ENCODE assay signal across 16 cellular contexts in the genomic region with DNA sequence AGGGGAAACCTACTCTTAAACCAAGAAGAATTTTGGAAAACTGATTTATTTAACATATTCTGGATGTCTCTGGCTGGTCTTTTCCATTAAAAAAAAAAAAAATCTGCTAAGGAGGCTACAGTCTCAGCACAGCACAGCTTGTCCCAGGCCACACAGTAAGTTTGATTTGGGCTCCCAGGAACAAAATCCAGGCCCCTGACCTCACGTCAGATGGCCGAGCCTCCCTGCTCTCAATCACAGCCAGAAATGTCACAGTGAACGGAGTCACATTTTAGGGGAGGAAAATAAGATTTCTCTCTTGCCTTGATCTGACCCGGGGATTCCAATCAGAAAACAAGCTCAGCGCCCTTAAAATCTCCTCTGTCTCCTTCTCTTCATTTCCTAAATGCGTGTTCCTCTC.
"Had no signal": no experiment of that assay in that cellular context is flagged by ENCODE, and none has a peak within 500 bp of the region (broad histone marks: within the 10 kb centered on the region; RNA-seq: fewer than 3 reads in every experiment).

No MANE protein-coding gene starts in this region.

- H3K4me3 Mint-ChIP-seq: neural crest cell had no signal

- H3K27ac ChIP-seq: foreskin keratinocyte, ovary, stomach, vagina had no signal

- H3K4me3 ChIP-seq: ovary, stomach, vagina had no signal

- H3K4me1 ChIP-seq: foreskin keratinocyte had no signal

- H3K9me3 ChIP-seq: ovary, right atrium auricular region, vagina had no signal

- H3K27me3 ChIP-seq: ovary had no signal

- H3K9me3 Mint-ChIP-seq: neural crest cell had no signal

- H3K36me3 ChIP-seq: ovary, right atrium auricular region, stomach, vagina had no signal

- DNase-seq: dermis blood vessel endothelial cell; erythroblast; foreskin keratinocyte; kidney; left cardiac atrium; natural killer cell; nucleus accumbens; ovary; small intestine; stimulated activated CD4-positive, alpha-beta T cell treated with anti-CD3 and anti-CD28 coated beads, Interleukin-12 subunit alpha, Interleukin-12 subunit beta, amount 100 ng/mL, for 4 hours; stimulated activated naive CD4-positive, alpha-beta T cell; stomach; trophoblast cell had no signal

- H3K4me1 Mint-ChIP-seq: neural crest cell had no signal

- H3K27ac Mint-ChIP-seq: natural killer cell had no signal

- ATAC-seq: left cardiac atrium, natural killer cell had no signal
